Comparison of ENCODE assay signal across 1 cellular context in the genomic region with DNA sequence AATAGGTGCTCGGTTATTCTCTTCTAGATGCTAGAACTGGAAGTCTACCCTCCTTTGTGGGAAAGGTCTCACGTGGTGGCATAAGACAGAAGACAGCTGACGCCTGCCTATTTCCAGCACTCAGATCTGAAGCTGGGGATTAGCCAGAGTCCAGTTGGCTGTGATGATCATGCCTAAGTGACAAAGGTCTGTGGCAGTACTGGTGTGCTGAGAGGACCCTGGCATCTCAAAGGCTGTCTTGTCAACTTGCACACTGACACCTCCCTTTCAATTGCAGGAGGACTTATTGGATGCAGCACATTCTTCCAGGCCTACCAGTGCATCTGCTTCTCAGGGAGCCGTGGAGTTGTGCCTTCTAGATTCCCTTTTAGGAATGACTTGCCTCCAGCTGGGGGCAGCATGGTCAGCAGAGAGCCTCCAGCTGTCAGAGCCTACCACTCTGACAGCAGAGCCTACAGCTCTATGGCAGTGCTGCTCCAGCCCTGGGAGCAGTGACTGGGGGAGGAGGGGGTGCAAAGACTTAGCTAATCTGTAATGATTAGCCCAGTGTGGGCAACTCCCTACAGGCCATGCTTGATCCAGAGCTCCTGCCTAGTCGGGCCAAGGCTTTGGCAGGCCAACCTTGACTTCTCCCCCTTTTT.
TF ChIP-seq lines count a peak whose summit lies in the region.

No MANE protein-coding gene starts in this region.

TF ChIP-seq in WTC11, 78 proteins besides CTCF, POLR2A, EP300 and RAD21 (continued from another document):
- TF ChIP-seq, protein P1, sequence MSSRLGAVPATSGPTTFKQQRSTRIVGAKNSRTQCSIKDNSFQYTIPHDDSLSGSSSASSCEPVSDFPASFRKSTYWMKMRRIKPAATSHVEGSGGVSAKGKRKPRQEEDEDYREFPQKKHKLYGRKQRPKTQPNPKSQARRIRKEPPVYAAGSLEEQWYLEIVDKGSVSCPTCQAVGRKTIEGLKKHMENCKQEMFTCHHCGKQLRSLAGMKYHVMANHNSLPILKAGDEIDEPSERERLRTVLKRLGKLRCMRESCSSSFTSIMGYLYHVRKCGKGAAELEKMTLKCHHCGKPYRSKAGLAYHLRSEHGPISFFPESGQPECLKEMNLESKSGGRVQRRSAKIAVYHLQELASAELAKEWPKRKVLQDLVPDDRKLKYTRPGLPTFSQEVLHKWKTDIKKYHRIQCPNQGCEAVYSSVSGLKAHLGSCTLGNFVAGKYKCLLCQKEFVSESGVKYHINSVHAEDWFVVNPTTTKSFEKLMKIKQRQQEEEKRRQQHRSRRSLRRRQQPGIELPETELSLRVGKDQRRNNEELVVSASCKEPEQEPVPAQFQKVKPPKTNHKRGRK (CRISPR knock-in tag; IDR thresholded peaks at IDR 0.05; ENCODE audit: borderline replicate concordance) = no peak
- TF ChIP-seq, protein P2, sequence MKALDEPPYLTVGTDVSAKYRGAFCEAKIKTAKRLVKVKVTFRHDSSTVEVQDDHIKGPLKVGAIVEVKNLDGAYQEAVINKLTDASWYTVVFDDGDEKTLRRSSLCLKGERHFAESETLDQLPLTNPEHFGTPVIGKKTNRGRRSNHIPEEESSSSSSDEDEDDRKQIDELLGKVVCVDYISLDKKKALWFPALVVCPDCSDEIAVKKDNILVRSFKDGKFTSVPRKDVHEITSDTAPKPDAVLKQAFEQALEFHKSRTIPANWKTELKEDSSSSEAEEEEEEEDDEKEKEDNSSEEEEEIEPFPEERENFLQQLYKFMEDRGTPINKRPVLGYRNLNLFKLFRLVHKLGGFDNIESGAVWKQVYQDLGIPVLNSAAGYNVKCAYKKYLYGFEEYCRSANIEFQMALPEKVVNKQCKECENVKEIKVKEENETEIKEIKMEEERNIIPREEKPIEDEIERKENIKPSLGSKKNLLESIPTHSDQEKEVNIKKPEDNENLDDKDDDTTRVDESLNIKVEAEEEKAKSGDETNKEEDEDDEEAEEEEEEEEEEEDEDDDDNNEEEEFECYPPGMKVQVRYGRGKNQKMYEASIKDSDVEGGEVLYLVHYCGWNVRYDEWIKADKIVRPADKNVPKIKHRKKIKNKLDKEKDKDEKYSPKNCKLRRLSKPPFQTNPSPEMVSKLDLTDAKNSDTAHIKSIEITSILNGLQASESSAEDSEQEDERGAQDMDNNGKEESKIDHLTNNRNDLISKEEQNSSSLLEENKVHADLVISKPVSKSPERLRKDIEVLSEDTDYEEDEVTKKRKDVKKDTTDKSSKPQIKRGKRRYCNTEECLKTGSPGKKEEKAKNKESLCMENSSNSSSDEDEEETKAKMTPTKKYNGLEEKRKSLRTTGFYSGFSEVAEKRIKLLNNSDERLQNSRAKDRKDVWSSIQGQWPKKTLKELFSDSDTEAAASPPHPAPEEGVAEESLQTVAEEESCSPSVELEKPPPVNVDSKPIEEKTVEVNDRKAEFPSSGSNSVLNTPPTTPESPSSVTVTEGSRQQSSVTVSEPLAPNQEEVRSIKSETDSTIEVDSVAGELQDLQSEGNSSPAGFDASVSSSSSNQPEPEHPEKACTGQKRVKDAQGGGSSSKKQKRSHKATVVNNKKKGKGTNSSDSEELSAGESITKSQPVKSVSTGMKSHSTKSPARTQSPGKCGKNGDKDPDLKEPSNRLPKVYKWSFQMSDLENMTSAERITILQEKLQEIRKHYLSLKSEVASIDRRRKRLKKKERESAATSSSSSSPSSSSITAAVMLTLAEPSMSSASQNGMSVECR (CRISPR knock-in tag; IDR thresholded peaks at IDR 0.05; ENCODE audit: borderline replicate concordance) = no peak
- TF ChIP-seq, protein P3, sequence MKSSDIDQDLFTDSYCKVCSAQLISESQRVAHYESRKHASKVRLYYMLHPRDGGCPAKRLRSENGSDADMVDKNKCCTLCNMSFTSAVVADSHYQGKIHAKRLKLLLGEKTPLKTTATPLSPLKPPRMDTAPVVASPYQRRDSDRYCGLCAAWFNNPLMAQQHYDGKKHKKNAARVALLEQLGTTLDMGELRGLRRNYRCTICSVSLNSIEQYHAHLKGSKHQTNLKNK (CRISPR knock-in tag; IDR thresholded peaks at IDR 0.05) = no peak
